In the genomic region with DNA sequence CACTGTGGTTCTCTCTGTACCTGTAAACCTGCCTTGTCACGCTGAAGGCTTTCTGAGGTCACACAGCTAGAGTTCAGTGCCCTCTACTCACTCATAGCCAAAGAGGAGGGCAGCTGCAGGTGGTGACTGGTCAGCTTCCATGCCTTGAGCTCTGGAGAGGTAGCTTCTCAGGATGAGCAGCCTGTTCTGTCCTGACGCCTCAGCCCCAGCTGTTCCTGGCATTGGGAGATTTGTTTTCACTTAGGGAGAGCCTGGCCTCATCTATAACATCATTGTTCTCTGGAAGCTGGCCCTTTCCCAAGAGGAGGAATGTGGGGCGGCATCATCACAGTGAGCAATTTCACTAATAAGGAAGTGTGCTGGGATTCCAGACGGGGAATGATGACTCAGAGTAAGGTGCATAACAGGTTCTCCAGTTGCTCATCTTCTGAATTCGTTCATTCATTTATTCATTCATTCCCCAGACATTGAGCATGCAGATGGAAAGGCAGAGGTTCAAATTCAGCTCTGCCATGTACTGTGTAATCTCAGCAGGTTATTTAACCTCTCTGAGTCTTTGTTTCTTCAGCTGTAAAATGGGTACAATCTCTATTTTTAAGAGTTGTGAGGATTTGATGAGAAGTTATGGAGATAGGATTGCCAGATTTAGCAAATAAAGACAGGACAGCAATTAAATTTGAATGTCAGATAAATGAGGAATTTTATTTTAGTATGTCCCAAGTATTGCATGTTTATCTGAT, we compare ENCODE assay signal across 9 cellular contexts.
DNase-seq lines count a peak whose midpoint lies in the region; ATAC-seq, FAIRE-seq and TF ChIP-seq lines count a peak whose summit lies in the region.
"Had no signal": no experiment of that assay in that cellular context is flagged by ENCODE, and none has a peak within 500 bp of the region (broad histone marks: within the 10 kb centered on the region; RNA-seq: fewer than 3 reads in every experiment).

No MANE protein-coding gene starts in this region.

- TF ChIP-seq CTCF in HEK293 (tag by site-specific recombination; IDR thresholded peaks at IDR 0.05) (no peak), RWPE1 (conservative IDR thresholded peaks at IDR 0.05; ENCODE audit: low read depth) (no peak), fibroblast of villous mesenchyme (IDR thresholded peaks at IDR 0.05; ENCODE audit: insufficient read depth, low read depth, low read length) (no peak)

- peak; percentile 92 for DNase-seq in RWPE1 (ENCODE audit: low spot score)
- DNase-seq in fibroblast of villous mesenchyme (ENCODE audit: low read depth), result peak; percentile 24
- peak; percentile 85 for DNase-seq in small intestine
- DNase-seq in GM19238 (ENCODE audit: insufficient read length, low spot score), result no peak
- no peak for DNase-seq in activated CD4-positive, CD25-positive, alpha-beta regulatory T cell treated with anti-CD3 and anti-CD28 coated beads, Interleukin-2, amount 50 U/mL, for 72 hours
- no peak for DNase-seq in hepatic stellate cell (ENCODE audit: low spot score)

- CTCF ChIA-PET in HEK293 (lab: Yijun Ruan, JAX) (interaction anchor here (0.6 to 1.7 kb wide), 2 partner anchors 33 to 217 kb away, joined by 4 to 5 read pairs; no protein-coding TSS in a partner anchor), RWPE1 (lab: Yijun Ruan, JAX) (interaction anchor here (0.6 to 1.2 kb wide), 3 partner anchors 28 to 64 kb away, joined by 3 to 4 read pairs (median 3); no protein-coding TSS in a partner anchor)

- WGBS in small intestine, 3 donors, result 9 to 42% (median 28%) methylated on average over 5 of the region's 5 CpGs

- no peak overlapping the region for H3K4me3 ChIP-seq in HEK293 (ENCODE audit: low read depth, low read length)
- H3K4me3 ChIP-seq in fibroblast of villous mesenchyme (ENCODE audit: low read depth, low read length), result no peak overlapping the region
- no peak overlapping the region for H3K4me3 ChIP-seq in small intestine (ENCODE audit: low read depth in 1 of 2, low read length in 2 of 2)

- H3K36me3 ChIP-seq in HEK293 (ENCODE audit: control insufficient read depth in 2 of 2, insufficient read depth in 1 of 2, low read length in 2 of 2), result no peaks in the 10 kb centered on the region
- H3K36me3 ChIP-seq in small intestine (ENCODE audit: control insufficient read depth in 2 of 2, insufficient read depth in 2 of 2, low read length in 2 of 2), result no peaks in the 10 kb centered on the region

- H3K9me3 ChIP-seq in HEK293 (ENCODE audit: control insufficient read depth, insufficient read depth, low read depth, low read length) (no peaks in the 10 kb centered on the region), small intestine (ENCODE audit: control insufficient read depth, low read depth) (no peaks in the 10 kb centered on the region)

- H3K27ac ChIP-seq in HEK293 (ENCODE audit: extremely low read depth, low read depth, low read length) (no peak overlapping the region), RWPE1 (peak overlapping the region; percentile 79), small intestine (ENCODE audit: low read depth in 1 of 2, low read length in 1 of 2) (peak overlapping the region in 1 of 2 donors; percentile 79)
- H3K27ac ChIP-seq: parathyroid adenoma had no signal

- POLR2A ChIA-PET in HEK293 (lab: Yijun Ruan, JAX) (interaction anchor here (0.6 to 1.7 kb wide), 3 partner anchors 22 to 31 kb away, joined by 3 to 4 read pairs (median 4); a partner anchor contains a TSS), RWPE1 (lab: Yijun Ruan, JAX; ENCODE audit: low non-redundant PET) (no interaction called here)

- H3K4me1 ChIP-seq in HEK293 (ENCODE audit: control insufficient read depth, insufficient read depth, low read length) (0 out of 2 replicates have a peak, but pooled peaks cover 3% of the 10 kb centered on the region), small intestine (ENCODE audit: control insufficient read depth in 2 of 2, insufficient read depth in 1 of 2, low read depth in 1 of 2, low read length in 1 of 2) (peaks cover 0 to 3% of the 10 kb centered on the region in 2 donors)

- H3K27me3 ChIP-seq in small intestine (ENCODE audit: control insufficient read depth in 2 of 2, insufficient read depth in 2 of 2, low read length in 2 of 2), result no peaks in the 10 kb centered on the region

- ATAC-seq in GM21529 (IDR thresholded peaks at IDR 0.05; ENCODE audit: unreplicated experiment), result no peak

- no peak for FAIRE-seq in small intestine (lab: Jason Lieb, UNC)

TF ChIP-seq in HEK293, 187 proteins besides CTCF, POLR2A, EP300 and RAD21 (continues in another document):
- TF ChIP-seq, protein P1, sequence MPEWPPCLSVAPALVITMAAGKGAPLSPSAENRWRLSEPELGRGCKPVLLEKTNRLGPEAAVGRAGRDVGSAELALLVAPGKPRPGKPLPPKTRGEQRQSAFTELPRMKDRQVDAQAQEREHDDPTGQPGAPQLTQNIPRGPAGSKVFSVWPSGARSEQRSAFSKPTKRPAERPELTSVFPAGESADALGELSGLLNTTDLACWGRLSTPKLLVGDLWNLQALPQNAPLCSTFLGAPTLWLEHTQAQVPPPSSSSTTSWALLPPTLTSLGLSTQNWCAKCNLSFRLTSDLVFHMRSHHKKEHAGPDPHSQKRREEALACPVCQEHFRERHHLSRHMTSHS (tag by site-specific recombination; IDR thresholded peaks at IDR 0.05), result no peak
- TF ChIP-seq, protein P2, sequence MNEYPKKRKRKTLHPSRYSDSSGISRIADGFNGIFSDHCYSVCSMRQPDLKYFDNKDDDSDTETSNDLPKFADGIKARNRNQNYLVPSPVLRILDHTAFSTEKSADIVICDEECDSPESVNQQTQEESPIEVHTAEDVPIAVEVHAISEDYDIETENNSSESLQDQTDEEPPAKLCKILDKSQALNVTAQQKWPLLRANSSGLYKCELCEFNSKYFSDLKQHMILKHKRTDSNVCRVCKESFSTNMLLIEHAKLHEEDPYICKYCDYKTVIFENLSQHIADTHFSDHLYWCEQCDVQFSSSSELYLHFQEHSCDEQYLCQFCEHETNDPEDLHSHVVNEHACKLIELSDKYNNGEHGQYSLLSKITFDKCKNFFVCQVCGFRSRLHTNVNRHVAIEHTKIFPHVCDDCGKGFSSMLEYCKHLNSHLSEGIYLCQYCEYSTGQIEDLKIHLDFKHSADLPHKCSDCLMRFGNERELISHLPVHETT (tag by site-specific recombination; IDR thresholded peaks at IDR 0.05), result 0 out of 2 replicates have a peak, but pooled peaks have one; percentile 18
- no peak for TF ChIP-seq ZNF558 (tag by site-specific recombination; IDR thresholded peaks at IDR 0.05)
- TF ChIP-seq ZBTB21 (tag by site-specific recombination; IDR thresholded peaks at IDR 0.05), result peak; percentile 58; the same call in 1 of the 2 replicates
- TF ChIP-seq ZNF169 (tag by site-specific recombination; IDR thresholded peaks at IDR 0.05), result no peak
- no peak for TF ChIP-seq ZNF76 (tag by site-specific recombination; IDR thresholded peaks at IDR 0.05; ENCODE audit: borderline replicate concordance, low read depth)
- TF ChIP-seq, protein P3, sequence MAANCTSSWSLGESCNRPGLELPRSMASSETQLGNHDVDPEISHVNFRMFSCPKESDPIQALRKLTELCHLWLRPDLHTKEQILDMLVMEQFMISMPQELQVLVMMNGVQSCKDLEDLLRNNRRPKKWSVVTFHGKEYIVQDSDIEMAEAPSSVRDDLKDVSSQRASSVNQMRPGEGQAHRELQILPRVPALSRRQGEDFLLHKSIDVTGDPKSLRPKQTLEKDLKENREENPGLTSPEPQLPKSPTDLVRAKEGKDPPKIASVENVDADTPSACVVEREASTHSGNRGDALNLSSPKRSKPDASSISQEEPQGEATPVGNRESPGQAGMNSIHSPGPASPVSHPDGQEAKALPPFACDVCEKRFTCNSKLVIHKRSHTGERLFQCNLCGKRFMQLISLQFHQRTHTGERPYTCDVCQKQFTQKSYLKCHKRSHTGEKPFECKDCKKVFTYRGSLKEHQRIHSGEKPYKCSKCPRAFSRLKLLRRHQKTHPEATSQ (tag by site-specific recombination; IDR thresholded peaks at IDR 0.05), result no peak
- TF ChIP-seq ZNF214 (tag by site-specific recombination; IDR thresholded peaks at IDR 0.05; ENCODE audit: borderline replicate concordance), result no peak
- no peak for TF ChIP-seq ZNF133 (tag by site-specific recombination; IDR thresholded peaks at IDR 0.05)
- TF ChIP-seq KLF8 (tag by site-specific recombination; IDR thresholded peaks at IDR 0.05), result 0 out of 2 replicates have a peak, but pooled peaks have one; percentile 27
- no peak for TF ChIP-seq ZNF530 (tag by site-specific recombination; IDR thresholded peaks at IDR 0.05; ENCODE audit: low read depth)
- TF ChIP-seq ZNF394 (tag by site-specific recombination; IDR thresholded peaks at IDR 0.05; ENCODE audit: borderline replicate concordance), result peak; percentile 53; the same call in 1 of the 2 replicates
- TF ChIP-seq TCF7L2 (IDR thresholded peaks at IDR 0.05; ENCODE audit: borderline replicate concordance, low read depth, low read length), result no peak
- TF ChIP-seq, protein P4, sequence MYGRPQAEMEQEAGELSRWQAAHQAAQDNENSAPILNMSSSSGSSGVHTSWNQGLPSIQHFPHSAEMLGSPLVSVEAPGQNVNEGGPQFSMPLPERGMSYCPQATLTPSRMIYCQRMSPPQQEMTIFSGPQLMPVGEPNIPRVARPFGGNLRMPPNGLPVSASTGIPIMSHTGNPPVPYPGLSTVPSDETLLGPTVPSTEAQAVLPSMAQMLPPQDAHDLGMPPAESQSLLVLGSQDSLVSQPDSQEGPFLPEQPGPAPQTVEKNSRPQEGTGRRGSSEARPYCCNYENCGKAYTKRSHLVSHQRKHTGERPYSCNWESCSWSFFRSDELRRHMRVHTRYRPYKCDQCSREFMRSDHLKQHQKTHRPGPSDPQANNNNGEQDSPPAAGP (tag by site-specific recombination; IDR thresholded peaks at IDR 0.05), result peak; percentile 78
- TF ChIP-seq GLI2 (tag by site-specific recombination; IDR thresholded peaks at IDR 0.05; ENCODE audit: borderline replicate concordance, low read depth), result no peak
- no peak for TF ChIP-seq ZNF777 (tag by site-specific recombination; IDR thresholded peaks at IDR 0.05; ENCODE audit: borderline replicate concordance)
- peak; percentile 30; the same call in 1 of the 2 replicates for TF ChIP-seq ZEB2 (tag by site-specific recombination; IDR thresholded peaks at IDR 0.05)
- no peak for TF ChIP-seq ZNF571 (tag by site-specific recombination; IDR thresholded peaks at IDR 0.05)

Comparison
In these comparisons a context has a peak if more than half of its experiments do, and no peak if none do; other contexts are left out.
1. DNase-seq: peak in RWPE1 (single experiment), fibroblast of villous mesenchyme (single experiment) and small intestine (single experiment); none in GM19238 (single experiment), activated CD4-positive, CD25-positive, alpha-beta regulatory T cell treated with anti-CD3 and anti-CD28 coated beads, Interleukin-2, amount 50 U/mL, for 72 hours (single experiment) and hepatic stellate cell (single experiment).